In genomic region chr11:47765086-47765485, GRCh38 we compare ENCODE assay signal across 8 cellular contexts. TPM values are rescaled to one million over a fixed set of nuclear protein-coding genes. Genes with fewer than 3 reads are reported as not detected.
DNase-seq lines count a peak whose midpoint lies in the region; ATAC-seq and TF ChIP-seq lines count a peak whose summit lies in the region.

No MANE protein-coding gene starts in this region.

- H4K91ac ChIP-seq in neuronal stem cell (ENCODE audit: low read depth, low read length, poor library complexity) = no peak overlapping the region

- no CpG with 5 or more reads among the region's 2 CpGs for WGBS in neuronal stem cell (ENCODE audit: extremely low coverage in 2 of 2, insufficient read length in 2 of 2, insufficient replicate concordance in 1 of 2), 2 donors

- H3K27me3 ChIP-seq in MM.1S (replicated peaks; ENCODE audit: insufficient read depth, low read length) (no peaks in the 10 kb centered on the region), neuronal stem cell (ENCODE audit: control insufficient read depth in 3 of 3, insufficient read depth in 3 of 3, low read depth in 1 of 3, low read length in 3 of 3) (no peaks in the 10 kb centered on the region)

- H3K18ac ChIP-seq in neuronal stem cell (ENCODE audit: low read length) = no peak overlapping the region

- H3F3A ChIP-seq in MM.1S (ENCODE audit: insufficient read depth, low read length) = peaks cover 10% of the 10 kb centered on the region

- H3K9me3 Mint-ChIP-seq in Calu3 (ENCODE audit: low read depth, unreplicated experiment) (no peaks in the 10 kb centered on the region), natural killer cell (no peaks in the 10 kb centered on the region)

- no peak overlapping the region for H2BK12ac ChIP-seq in neuronal stem cell (ENCODE audit: low read length)

- 0 out of 2 replicates have a peak overlapping the region, but pooled peaks have one; percentile 4 for H3K4me3 ChIP-seq in MM.1S (ENCODE audit: low read length)
- peak overlapping the region; percentile 59 to 80 for H3K4me3 ChIP-seq in cardiac fibroblast (replicated peaks in 1 of 2; ENCODE audit: low read depth in 2 of 2, low read length in 2 of 2)
- H3K4me3 ChIP-seq in neuronal stem cell (ENCODE audit: low read length in 2 of 2) = peak overlapping the region in 1 of 2 donors; percentile 90

- peak overlapping the region; percentile 62 for H3K27ac Mint-ChIP-seq in Calu3 (ENCODE audit: unreplicated experiment)
- H3K27ac Mint-ChIP-seq in natural killer cell = peak overlapping the region; percentile 100

- H3K4ac ChIP-seq in neuronal stem cell (ENCODE audit: low read length) = no peak overlapping the region

- H3K4me1 ChIP-seq in MM.1S (ENCODE audit: low read length) = peaks cover 13% of the 10 kb centered on the region
- peaks cover 3 to 8% of the 10 kb centered on the region in 2 donors for H3K4me1 ChIP-seq in neuronal stem cell (ENCODE audit: control insufficient read depth in 2 of 2, insufficient read depth in 1 of 2, low read depth in 1 of 2, low read length in 2 of 2)

- ATAC-seq in natural killer cell = no peak
- no peak for ATAC-seq in GM19397 (IDR thresholded peaks at IDR 0.05; ENCODE audit: unreplicated experiment)
- ATAC-seq in GM18868 (IDR thresholded peaks at IDR 0.05; ENCODE audit: unreplicated experiment) = no peak

- H2AK5ac ChIP-seq in neuronal stem cell (ENCODE audit: low read depth, low read length) = no peak overlapping the region

- no peak for TF ChIP-seq CTCF in Calu3 (IDR thresholded peaks at IDR 0.05; ENCODE audit: unreplicated experiment)
- TF ChIP-seq CTCF in MM.1S (IDR thresholded peaks at IDR 0.05; ENCODE audit: low read length) = no peak
- no peak for TF ChIP-seq CTCF in cardiac fibroblast (IDR thresholded peaks at IDR 0.05; ENCODE audit: low read depth, low read length)
- TF ChIP-seq CTCF in natural killer cell (IDR thresholded peaks at IDR 0.05) = no peak

- no peak overlapping the region for H4K8ac ChIP-seq in neuronal stem cell (ENCODE audit: low read depth, low read length)

- BruUV-seq in Calu3 (replicated peaks; lab: Mats Ljungman, UMichigan) = no TSS peak

- H3K14ac ChIP-seq in neuronal stem cell (ENCODE audit: low read length) = no peak overlapping the region

- peak overlapping the region; percentile 77 for H3K4me3 Mint-ChIP-seq in Calu3 (ENCODE audit: low read depth, unreplicated experiment)
- H3K4me3 Mint-ChIP-seq in natural killer cell = peak overlapping the region; percentile 95

- peak overlapping the region; percentile 64; the same call in 1 of the 2 replicates for H3K4me2 ChIP-seq in MM.1S (ENCODE audit: low read depth, low read length)
- no peak overlapping the region for H3K4me2 ChIP-seq in neuronal stem cell (ENCODE audit: insufficient read depth, low read length, poor library complexity, severe bottlenecking)

- H3K36me3 ChIP-seq in MM.1S (replicated peaks; ENCODE audit: insufficient read depth, low read length) (peaks cover 3% of the 10 kb centered on the region; the same call in 1 of the 2 replicates), neuronal stem cell (replicated peaks in 1 of 2; ENCODE audit: control insufficient read depth in 2 of 2, insufficient read depth in 2 of 2, low read length in 2 of 2) (peaks cover 18 to 50% of the 10 kb centered on the region in 2 donors)

- H2BK15ac ChIP-seq in neuronal stem cell (ENCODE audit: low read length) = no peak overlapping the region

- H2BK120ac ChIP-seq in neuronal stem cell (ENCODE audit: low read depth, low read length) = no peak overlapping the region

- no peak overlapping the region for H3K23ac ChIP-seq in neuronal stem cell (ENCODE audit: low read depth, low read length, poor library complexity)

- H3K9me3 ChIP-seq in MM.1S (replicated peaks; ENCODE audit: insufficient read depth, low read length) (no peaks in the 10 kb centered on the region), neuronal stem cell (replicated peaks in 1 of 2; ENCODE audit: control insufficient read depth in 2 of 2, insufficient read depth in 1 of 2, low read depth in 1 of 2, low read length in 2 of 2) (no peaks in the 10 kb centered on the region)

- no peaks in the 10 kb centered on the region for H3K9me2 ChIP-seq in MM.1S (replicated peaks; ENCODE audit: insufficient read depth, low read length)

- H2AFZ ChIP-seq in MM.1S (ENCODE audit: low read length) (no peak overlapping the region), neuronal stem cell (ENCODE audit: low read length) (no peak overlapping the region)

- intact Hi-C loops in Calu3 (cut with micrococcal nuclease; ENCODE audit: unreplicated experiment) = no loop called here
- intact Hi-C loops in natural killer cell (cut with micrococcal nuclease) = loop anchor here (5.0 kb wide), 1 partner anchor 237 kb away; no protein-coding TSS in a partner anchor

- H3K4me1 Mint-ChIP-seq in Calu3 (ENCODE audit: low read depth, unreplicated experiment) = peaks cover 19% of the 10 kb centered on the region
- peaks cover 24 to 32% of the 10 kb centered on the region in 2 donors for H3K4me1 Mint-ChIP-seq in natural killer cell

- H3K27me3 Mint-ChIP-seq in Calu3 (ENCODE audit: unreplicated experiment) = no peaks in the 10 kb centered on the region
- no peaks in the 10 kb centered on the region for H3K27me3 Mint-ChIP-seq in natural killer cell (ENCODE audit: low read depth in 2 of 2)

- H2BK5ac ChIP-seq in neuronal stem cell (ENCODE audit: low read length) = no peak overlapping the region

- H3K27ac ChIP-seq in MM.1S (ENCODE audit: low read length) (no peak overlapping the region), neuronal stem cell (replicated peaks; ENCODE audit: low read length) (no peak overlapping the region)

- H3K79me1 ChIP-seq in neuronal stem cell (ENCODE audit: low read depth, low read length) = peaks cover 3% of the 10 kb centered on the region

- DNase-seq in Calu3 (no peak), MM.1S (no peak), cardiac fibroblast (ENCODE audit: low read depth in 2 of 2) (peak in 1 of 2 donors; percentile 4), natural killer cell (no peak), neuronal stem cell (ENCODE audit: low spot score) (no peak), HUDEP-2 (lab: John Stamatoyannopoulos, UW; ENCODE audit: unreplicated experiment in 76 of 76) (no peak)

- CTCF ChIA-PET in Calu3 (lab: Charles Lee) = interaction anchor here (0.6 kb wide), 1 partner anchor 245 kb away, joined by 5 read pairs; no protein-coding TSS in a partner anchor

- peaks cover 70% of the 10 kb centered on the region for H3K79me2 ChIP-seq in MM.1S (ENCODE audit: low read length)

- 0 out of 2 replicates have a peak, but pooled peaks cover 5% of the 10 kb centered on the region for H4K20me1 ChIP-seq in MM.1S (ENCODE audit: insufficient read depth, low read length)

- peaks cover 81% of the 10 kb centered on the region for H3K36me3 Mint-ChIP-seq in Calu3 (ENCODE audit: insufficient read depth, unreplicated experiment)
- no peaks in the 10 kb centered on the region for H3K36me3 Mint-ChIP-seq in natural killer cell

- H3K9ac ChIP-seq in MM.1S (ENCODE audit: low read length) (peak overlapping the region; percentile 1; the same call in 1 of the 2 replicates), neuronal stem cell (ENCODE audit: low read depth, low read length, poor library complexity) (no peak overlapping the region)

RNA-seq across cellular contexts. Expression of gene FNBP4, which starts 2.1 kb away (rescaled TPM):
- total RNA-seq in Calu3 (2022) (91.6 and 108 TPM in 2 replicates), natural killer cell (100 to 1,000 TPM; 205 to 252 (median 214) TPM)
- 89.2 TPM for polyA plus RNA-seq in neuronal stem cell (2013, experiment 1 of 2)
- polyA plus RNA-seq in neuronal stem cell (2013, experiment 2 of 2) = 93.1 TPM

RNA-seq across cellular contexts. Expression of gene AGBL2, which starts 49.9 kb away (rescaled TPM):
- total RNA-seq in Calu3 (2022) = 3.2 and 6.1 TPM in 2 replicates
- 1 to 10 TPM; 6.1 to 8.5 (median 8.2) TPM for total RNA-seq in natural killer cell
- polyA plus RNA-seq in neuronal stem cell (2013, experiment 1 of 2) = 5.8 TPM
- 5.3 TPM for polyA plus RNA-seq in neuronal stem cell (2013, experiment 2 of 2)
